In the genomic region with DNA sequence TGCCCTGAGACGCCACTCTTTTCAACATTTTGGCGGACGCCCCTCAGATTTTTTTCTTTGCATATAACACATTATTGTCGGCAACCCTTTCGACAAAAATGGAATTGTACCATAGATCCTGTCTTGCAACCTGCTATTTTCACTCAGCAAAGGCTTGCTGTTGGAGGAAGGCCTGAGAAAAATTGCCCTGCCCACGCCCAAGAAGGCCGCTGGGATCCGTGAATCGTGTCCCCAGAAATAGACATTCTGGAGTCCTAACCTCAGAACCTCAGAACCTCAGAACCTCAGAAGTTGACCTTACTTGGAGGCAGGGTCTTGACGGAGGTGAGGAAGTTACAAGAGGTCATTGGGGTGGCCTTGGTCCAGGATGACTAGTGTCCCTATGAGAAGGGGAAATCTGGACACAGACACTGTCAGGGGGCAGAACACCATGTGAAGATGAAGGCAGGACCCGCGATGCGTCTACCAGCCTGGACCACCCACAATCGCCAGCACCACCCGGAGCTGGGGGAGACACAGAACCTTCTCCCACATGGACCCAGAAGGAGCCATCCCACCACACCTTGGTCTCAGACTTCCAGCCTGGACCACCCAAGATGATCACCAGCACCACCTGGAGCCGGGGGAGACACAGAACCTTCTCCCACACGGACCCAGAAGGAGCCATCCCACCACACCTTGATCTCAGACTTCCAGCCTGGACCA, we compare ENCODE assay signal across 12 cellular contexts.
"Had no signal": no experiment of that assay in that cellular context is flagged by ENCODE, and none has a peak within 500 bp of the region (broad histone marks: within the 10 kb centered on the region; RNA-seq: fewer than 3 reads in every experiment).

No MANE protein-coding gene starts in this region.

- DNase-seq: activated CD4-positive, alpha-beta T cell treated with anti-CD3 and anti-CD28 coated beads, Interleukin-2, amount 10 ng/mL, durations not matched to agents 24 days and 14 days; activated naive CD4-positive, alpha-beta T cell treated with Interleukin-2 at 50 U/mL for 16 hours; left ventricle myocardium superior; mesenchymal stem cell; retina; SHP77 treated with DMSO at 0.1 percent for 48 hours; stimulated activated CD4-positive, alpha-beta T cell treated with anti-CD3 and anti-CD28 coated beads, Interleukin-4, amount 100 ng/mL, for 24 hours; stimulated activated naive CD8-positive, alpha-beta T cell treated with anti-CD3 and anti-CD28 coated beads, Interleukin-15, Interleukin-2, amounts not matched to agents 100 U/mL and 50 U/mL, for 24 hours had no signal

- H3K4me1 Mint-ChIP-seq: activated CD4-positive, alpha-beta T cell treated with anti-CD3 and anti-CD28 coated beads, Interleukin-2, amount 10 ng/mL, durations not matched to agents 24 days and 14 days; activated T-helper 17 cell treated with anti-CD3 and anti-CD28 coated beads, Interleukin-2, amount 50 U/mL, for 72 hours had no signal

- H3K4me3 Mint-ChIP-seq: activated CD4-positive, alpha-beta T cell treated with anti-CD3 and anti-CD28 coated beads, Interleukin-2, amount 10 ng/mL, durations not matched to agents 24 days and 14 days; activated T-helper 17 cell treated with anti-CD3 and anti-CD28 coated beads, Interleukin-2, amount 50 U/mL, for 72 hours had no signal

- H3K27ac ChIP-seq: parathyroid adenoma had no signal

- H3K4me3 ChIP-seq: skin epidermis had no signal

- H3K27me3 Mint-ChIP-seq: activated CD4-positive, alpha-beta T cell treated with anti-CD3 and anti-CD28 coated beads, Interleukin-2, amount 10 ng/mL, durations not matched to agents 24 days and 14 days; activated T-helper 17 cell treated with anti-CD3 and anti-CD28 coated beads, Interleukin-2, amount 50 U/mL, for 72 hours had no signal

- H3K27ac Mint-ChIP-seq: activated CD4-positive, alpha-beta T cell treated with anti-CD3 and anti-CD28 coated beads, Interleukin-2, amount 10 ng/mL, durations not matched to agents 24 days and 14 days; activated T-helper 17 cell treated with anti-CD3 and anti-CD28 coated beads, Interleukin-2, amount 50 U/mL, for 72 hours had no signal

- H3K4me1 ChIP-seq: parathyroid adenoma had no signal

- ATAC-seq: activated T-helper 17 cell treated with anti-CD3 and anti-CD28 coated beads, Interleukin-2, amount 50 U/mL, for 72 hours; left ventricle myocardium superior; SK-N-SH treated with all-trans-retinoic acid at 6 μM for 48 hours; stimulated activated naive CD8-positive, alpha-beta T cell treated with anti-CD3 and anti-CD28 coated beads, Interleukin-15, Interleukin-2, amounts not matched to agents 100 U/mL and 50 U/mL, for 24 hours had no signal
